Comparison of ENCODE assay signal across 20 cellular contexts in the genomic region with DNA sequence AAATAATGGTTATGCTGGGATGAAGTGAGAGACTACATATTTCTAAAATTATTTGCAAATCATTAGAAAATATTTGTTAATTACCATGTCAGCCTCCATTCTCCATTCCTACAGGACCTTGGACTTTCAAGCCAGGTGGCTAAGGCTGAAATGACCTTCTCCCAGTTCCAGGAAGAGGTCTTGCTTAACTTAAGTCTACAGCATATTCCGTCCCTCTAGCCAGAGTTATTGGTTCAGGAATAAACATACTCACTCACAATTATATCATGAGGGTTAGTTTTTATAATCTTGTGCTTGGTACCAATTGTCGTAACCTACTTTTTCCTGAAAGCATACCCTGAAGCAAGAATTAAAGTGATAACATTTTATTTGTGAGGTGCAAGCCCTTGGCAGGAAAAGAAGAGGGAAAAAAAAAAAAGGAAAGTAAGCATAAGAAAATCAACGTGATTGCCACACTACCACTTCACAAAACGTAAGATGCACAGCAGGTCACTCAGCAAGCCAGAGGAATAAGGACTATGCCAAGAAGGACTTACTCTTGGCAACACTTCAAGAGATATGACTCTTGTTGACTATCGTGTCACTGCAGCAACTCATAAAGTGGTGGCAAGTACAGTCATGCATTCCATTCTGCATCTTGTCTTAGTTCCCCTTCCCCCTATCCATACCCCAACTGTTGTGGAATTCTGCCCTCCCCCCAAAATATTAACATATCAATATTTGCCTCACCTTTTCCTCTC.
DNase-seq lines count a peak whose midpoint lies in the region; ATAC-seq, FAIRE-seq and TF ChIP-seq lines count a peak whose summit lies in the region.
"Had no signal": no experiment of that assay in that cellular context is flagged by ENCODE, and none has a peak within 500 bp of the region (broad histone marks: within the 10 kb centered on the region; RNA-seq: fewer than 3 reads in every experiment).

No MANE protein-coding gene starts in this region.

- no peaks in the 10 kb centered on the region for H4K20me1 ChIP-seq in smooth muscle cell (ENCODE audit: low read depth)

- intact Hi-C loops in left lung (cut with DNase I), result no loop called here

- WGBS in smooth muscle cell (ENCODE audit: low lambda C conversion rate), result 70% methylated on average over 5 of the region's 5 CpGs

- FAIRE-seq in bronchial epithelial cell (lab: Jason Lieb, UNC), result peak; percentile 86

- no peaks in the 10 kb centered on the region for H3K36me3 ChIP-seq in bronchial epithelial cell (ENCODE audit: control insufficient read depth, insufficient read depth, low read length)
- H3K36me3 ChIP-seq in left lung, result no peaks in the 10 kb centered on the region
- no peaks in the 10 kb centered on the region for H3K36me3 ChIP-seq in smooth muscle cell (ENCODE audit: low read depth)
- H3K36me3 ChIP-seq: esophagus squamous epithelium, right atrium auricular region, WERI-Rb-1 had no signal

- no peak overlapping the region for H3K4me3 ChIP-seq in bronchial epithelial cell (ENCODE audit: low read depth, low read length)
- no peak overlapping the region for H3K4me3 ChIP-seq in left lung
- H3K4me3 ChIP-seq in smooth muscle cell, result no peak overlapping the region
- H3K4me3 ChIP-seq: esophagus squamous epithelium, hepatocyte, right atrium auricular region had no signal

- TF ChIP-seq CTCF in bronchial epithelial cell (IDR thresholded peaks at IDR 0.05; ENCODE audit: insufficient read depth, low read length, severe bottlenecking) (no peak), left lung (IDR thresholded peaks at IDR 0.05) (no peak), smooth muscle cell (IDR thresholded peaks at IDR 0.05; ENCODE audit: borderline replicate concordance, insufficient read depth, poor library complexity, severe bottlenecking) (no peak)

- H3K9me3 ChIP-seq in left lung (peaks cover 0 to 6% of the 10 kb centered on the region in 2 donors), smooth muscle cell (replicated peaks; ENCODE audit: low read depth) (no peaks in the 10 kb centered on the region)
- H3K9me3 ChIP-seq: esophagus squamous epithelium, right atrium auricular region had no signal

- H3K4me1 ChIP-seq in left lung, result no peaks in the 10 kb centered on the region
- no peaks in the 10 kb centered on the region for H3K4me1 ChIP-seq in smooth muscle cell (ENCODE audit: low read depth)
- H3K4me1 ChIP-seq: esophagus squamous epithelium, right atrium auricular region had no signal

- no peak overlapping the region for H3K9ac ChIP-seq in smooth muscle cell (ENCODE audit: low read depth)

- no peaks in the 10 kb centered on the region for H3K27me3 ChIP-seq in bronchial epithelial cell (ENCODE audit: control insufficient read depth, insufficient read depth, low read length)
- no peaks in the 10 kb centered on the region for H3K27me3 ChIP-seq in left lung
- no peaks in the 10 kb centered on the region for H3K27me3 ChIP-seq in smooth muscle cell (ENCODE audit: low read depth)
- H3K27me3 ChIP-seq: esophagus squamous epithelium, hepatocyte, right atrium auricular region had no signal

- no peak overlapping the region for H2AFZ ChIP-seq in smooth muscle cell (ENCODE audit: low read depth)
- H2AFZ ChIP-seq: hepatocyte had no signal

- DNase-seq in AG08395 (ENCODE audit: low spot score) (peak; percentile 5), LoVo (ENCODE audit: low spot score) (peak; percentile 39), bronchial epithelial cell (ENCODE audit: low read depth) (peak; percentile 90), left lung (no peak), caudate nucleus (lab: John Stamatoyannopoulos, UW) (no peak), smooth muscle cell (lab: John Stamatoyannopoulos, UW; ENCODE audit: unreplicated experiment) (no peak)
- DNase-seq: activated CD8-positive, alpha-beta T cell treated with anti-CD3 and anti-CD28 coated beads for 36 hours; activated T-cell treated with anti-CD3 and anti-CD28 coated beads, Interleukin-2, amount 50 U/mL, for 72 hours; esophagus squamous epithelium; H7; KBM-7; NCI-H1105 treated with DMSO at 0.1 percent for 48 hours; nucleus accumbens; Right ventricle myocardium superior; T-cell; WERI-Rb-1 had no signal

- H3K27ac ChIP-seq in left lung (peak overlapping the region; percentile 6 to 37), caudate nucleus (ENCODE audit: low read depth, low read length) (no peak overlapping the region), smooth muscle cell (ENCODE audit: low read depth) (no peak overlapping the region)
- H3K27ac ChIP-seq: esophagus squamous epithelium, hepatocyte, right atrium auricular region, WERI-Rb-1 had no signal

- peak; percentile 89 for ATAC-seq in left lung
- no peak for ATAC-seq in GM18909 (IDR thresholded peaks at IDR 0.05; ENCODE audit: poor library complexity, unreplicated experiment)
- ATAC-seq in HG02759 (IDR thresholded peaks at IDR 0.05; ENCODE audit: unreplicated experiment), result no peak
- ATAC-seq: activated CD8-positive, alpha-beta T cell treated with anti-CD3 and anti-CD28 coated beads for 36 hours; activated T-cell treated with anti-CD3 and anti-CD28 coated beads, Interleukin-2, amount 50 U/mL, for 72 hours; T-cell had no signal

- H3K79me2 ChIP-seq in smooth muscle cell (ENCODE audit: low read depth), result no peaks in the 10 kb centered on the region
- H3K79me2 ChIP-seq: hepatocyte had no signal

- no peak overlapping the region for H3K4me2 ChIP-seq in smooth muscle cell
- H3K4me2 ChIP-seq: hepatocyte had no signal

- no peaks in the 10 kb centered on the region for H3F3A ChIP-seq in smooth muscle cell (ENCODE audit: low read depth)

Comparison
In these comparisons a context has a peak if more than half of its experiments do, and no peak if none do; other contexts are left out.
1. DNase-seq: peak in AG08395 (single experiment), LoVo (single experiment) and bronchial epithelial cell (single experiment); none in left lung (0 of 2), caudate nucleus (0 of 61) and smooth muscle cell (single experiment).
2. H3K27ac ChIP-seq: peak in left lung (2 of 2); none in caudate nucleus (single experiment) and smooth muscle cell (single experiment).